Comparison of ENCODE assay signal across 33 cellular contexts in the genomic region with DNA sequence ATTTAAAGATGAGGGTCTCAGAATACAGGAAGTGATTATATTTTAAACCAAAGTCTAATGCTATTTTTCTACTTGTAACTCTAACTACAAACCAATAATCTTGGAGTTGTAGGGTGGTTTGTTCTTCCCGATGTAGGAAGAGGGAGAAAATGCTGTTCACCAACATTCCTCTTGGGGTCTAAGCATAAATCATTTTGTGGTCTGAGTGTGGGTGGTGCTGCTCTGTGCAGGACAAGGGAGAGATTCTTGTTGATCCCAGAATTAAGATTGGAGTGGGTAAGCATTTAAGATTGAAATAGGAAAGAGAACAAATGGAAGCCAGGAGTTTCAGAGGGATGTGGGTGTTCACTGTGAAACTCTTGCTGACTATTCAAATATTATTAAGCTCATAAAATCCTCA. TPM values are rescaled to one million over a fixed set of nuclear protein-coding genes. Genes with fewer than 3 reads are reported as not detected.
DNase-seq lines count a peak whose midpoint lies in the region; ATAC-seq, FAIRE-seq and TF ChIP-seq lines count a peak whose summit lies in the region.
"Had no signal": no experiment of that assay in that cellular context is flagged by ENCODE, and none has a peak within 500 bp of the region (broad histone marks: within the 10 kb centered on the region; RNA-seq: fewer than 3 reads in every experiment).

No MANE protein-coding gene starts in this region.

- peak; percentile 82 for FAIRE-seq in HTR-8/SVneo (lab: Jason Lieb, UNC)
- FAIRE-seq: bronchial epithelial cell, D721Med, endothelial cell of umbilical vein, GM12878 had no signal

- in situ Hi-C loops in astrocyte of the spinal cord (cut with HindIII; ENCODE audit: low sequenced_read_pairs) = no loop called here

- peak overlapping the region; percentile 70 for H3K4me2 ChIP-seq in smooth muscle cell

- H3K9ac ChIP-seq in smooth muscle cell (ENCODE audit: low read depth) = no peak overlapping the region

- no peaks in the 10 kb centered on the region for H3K27me3 ChIP-seq in smooth muscle cell (ENCODE audit: low read depth)
- H3K27me3 ChIP-seq: adrenal gland, suprapubic skin, upper lobe of left lung had no signal

- 2% methylated on average over 1 of the region's 1 CpG for WGBS in smooth muscle cell (ENCODE audit: low lambda C conversion rate)

- H3K4me3 ChIP-seq in astrocyte of the spinal cord (ENCODE audit: low read depth, low read length) = no peak overlapping the region
- no peak overlapping the region for H3K4me3 ChIP-seq in smooth muscle cell
- H3K4me3 ChIP-seq: adrenal gland, GM12878, skin epidermis, suprapubic skin, upper lobe of left lung had no signal

- TF ChIP-seq CTCF in astrocyte of the spinal cord (IDR thresholded peaks at IDR 0.05; ENCODE audit: low read depth, low read length) (no peak), smooth muscle cell (IDR thresholded peaks at IDR 0.05; ENCODE audit: borderline replicate concordance, insufficient read depth, poor library complexity, severe bottlenecking) (peak; percentile 9)

- no peaks in the 10 kb centered on the region for H3K9me3 ChIP-seq in smooth muscle cell (replicated peaks; ENCODE audit: low read depth)
- H3K9me3 ChIP-seq: adrenal gland, suprapubic skin, upper lobe of left lung had no signal

- ATAC-seq in HG02870 (IDR thresholded peaks at IDR 0.05; ENCODE audit: unreplicated experiment) = no peak
- ATAC-seq: activated CD8-positive, alpha-beta T cell treated with anti-CD3 and anti-CD28 coated beads for 36 hours; activated T-helper 17 cell treated with anti-CD3 and anti-CD28 coated beads, Interleukin-2, amount 50 U/mL, for 72 hours; GM12878; left cardiac atrium; Right ventricle myocardium inferior had no signal

- no peaks in the 10 kb centered on the region for H3K36me3 ChIP-seq in smooth muscle cell (ENCODE audit: low read depth)
- H3K36me3 ChIP-seq: adrenal gland, suprapubic skin, upper lobe of left lung had no signal

- H3K27ac ChIP-seq in smooth muscle cell (ENCODE audit: low read depth) = peak overlapping the region; percentile 51
- H3K27ac ChIP-seq: adrenal gland, skin epidermis, suprapubic skin, upper lobe of left lung had no signal

- no peaks in the 10 kb centered on the region for H4K20me1 ChIP-seq in smooth muscle cell (ENCODE audit: low read depth)

- H2AFZ ChIP-seq in smooth muscle cell (ENCODE audit: low read depth) = no peak overlapping the region

- peaks cover 10% of the 10 kb centered on the region for H3K4me1 ChIP-seq in smooth muscle cell (ENCODE audit: low read depth)
- H3K4me1 ChIP-seq: adrenal gland, suprapubic skin, upper lobe of left lung had no signal

- peaks cover 21% of the 10 kb centered on the region for H3F3A ChIP-seq in smooth muscle cell (ENCODE audit: low read depth)

- peak; percentile 43 for DNase-seq in EL
- peak; percentile 25 for DNase-seq in HTR-8/SVneo (ENCODE audit: insufficient read length, low spot score)
- DNase-seq in astrocyte of the spinal cord (ENCODE audit: low read depth, low spot score) = peak; percentile 45
- no peak for DNase-seq in smooth muscle cell (lab: John Stamatoyannopoulos, UW; ENCODE audit: unreplicated experiment)
- DNase-seq in SKM-1 (lab: John Stamatoyannopoulos, UW; ENCODE audit: unreplicated experiment) = no peak
- DNase-seq in stimulated activated naive CD4-positive, alpha-beta T cell (lab: John Stamatoyannopoulos, UW) = no peak
- DNase-seq: activated CD4-positive, alpha-beta T cell treated with anti-CD3 and anti-CD28 coated beads for 1 hour; activated CD8-positive, alpha-beta memory T cell treated with anti-CD3 and anti-CD28 coated beads, Interleukin-2, amount 50 U/mL, for 48 hours; activated CD8-positive, alpha-beta T cell treated with anti-CD3 and anti-CD28 coated beads for 36 hours; activated naive CD4-positive, alpha-beta T cell treated with anti-CD3 and anti-CD28 coated beads, Interleukin-2, amount 10 ng/mL, durations not matched to agents 7 days and 5 days; adrenal gland; CD4-positive, CD25-positive, alpha-beta regulatory T cell; hippocampal formation; left cardiac atrium; NCI-H1105; NCI-H1930; NCI-H526; stimulated activated naive CD4-positive, alpha-beta T cell treated with Interleukin-2 at 50 U/mL for 16 hours; upper lobe of left lung had no signal

- no peaks in the 10 kb centered on the region for H3K79me2 ChIP-seq in smooth muscle cell (ENCODE audit: low read depth)

RNA-seq across cellular contexts. Expression of a gene that starts 38.6 kb away (rescaled TPM):
- 2.0 and 3.0 TPM in 2 replicates for total RNA-seq in smooth muscle cell
- polyA plus RNA-seq in smooth muscle cell = 0.72 and 1.1 TPM in 2 replicates
- total RNA-seq: activated CD8-positive, alpha-beta T cell treated with anti-CD3 and anti-CD28 coated beads for 36 hours; activated T-helper 17 cell treated with anti-CD3 and anti-CD28 coated beads, Interleukin-2, amount 50 U/mL, for 72 hours; adrenal gland; bronchial epithelial cell; CD4-positive, CD25-positive, alpha-beta regulatory T cell; endothelial cell of umbilical vein; fibroblast of lung; GM12878; left cardiac atrium; lung microvascular endothelial cell; mucosa of gallbladder; omental fat pad; Right ventricle myocardium inferior had no signal
- polyA plus RNA-seq: adrenal gland; CD4-positive, CD25-positive, alpha-beta regulatory T cell; endothelial cell of umbilical vein; fibroblast of lung; IgD-negative memory B cell had no signal

Comparison
In these comparisons a context has a peak if more than half of its experiments do, and no peak if none do; other contexts are left out.
1. DNase-seq: peak in EL (single experiment), HTR-8/SVneo (single experiment) and astrocyte of the spinal cord (single experiment); none in smooth muscle cell (single experiment), SKM-1 (single experiment) and stimulated activated naive CD4-positive, alpha-beta T cell (0 of 6).